Comparison of ENCODE assay signal across 21 cellular contexts in genomic region chr10:61830072-61830845, GRCh38.
DNase-seq lines count a peak whose midpoint lies in the region; ATAC-seq and TF ChIP-seq lines count a peak whose summit lies in the region.
"Had no signal": no experiment of that assay in that cellular context is flagged by ENCODE, and none has a peak within 500 bp of the region (broad histone marks: within the 10 kb centered on the region; RNA-seq: fewer than 3 reads in every experiment).

No MANE protein-coding gene starts in this region.

- intact Hi-C loops in heart left ventricle (cut with DNase I) = loop anchor here in 3 of 10 donors (10.0 kb wide), 2 partner anchors 65 to 75 kb away; no protein-coding TSS in a partner anchor
- intact Hi-C loops in right cardiac atrium (cut with DNase I) = no loop called here
- intact Hi-C loops in body of pancreas (cut with DNase I) = no loop called here

- H4K20me1 ChIP-seq in neural progenitor cell (ENCODE audit: low read depth) = no peaks in the 10 kb centered on the region
- H4K20me1 ChIP-seq: BLaER1 had no signal

- peaks cover 0 to 3% (median 0%) of the 10 kb centered on the region in 12 donors for H3K9me3 ChIP-seq in heart left ventricle
- H3K9me3 ChIP-seq in right atrium auricular region = no peaks in the 10 kb centered on the region
- H3K9me3 ChIP-seq in endodermal cell (ENCODE audit: control insufficient read depth, low read length) = no peaks in the 10 kb centered on the region
- no peaks in the 10 kb centered on the region for H3K9me3 ChIP-seq in right cardiac atrium (ENCODE audit: control insufficient read depth, low read length)
- H3K9me3 ChIP-seq in neural progenitor cell (ENCODE audit: low read depth) = no peaks in the 10 kb centered on the region
- no peaks in the 10 kb centered on the region for H3K9me3 ChIP-seq in body of pancreas
- H3K9me3 ChIP-seq: BLaER1, MG63, Peyer's patch had no signal

- peak overlapping the region; percentile 68 for H2AFZ ChIP-seq in neural progenitor cell (replicated peaks)

- H3K4me3 Mint-ChIP-seq in endodermal cell (no peak overlapping the region), neural progenitor cell (no peak overlapping the region)
- H3K4me3 Mint-ChIP-seq: CD8-positive, alpha-beta memory T cell had no signal

- TF ChIP-seq POLR2A in heart left ventricle (IDR thresholded peaks at IDR 0.05) = no peak
- no peak for TF ChIP-seq POLR2A in body of pancreas (IDR thresholded peaks at IDR 0.05)

- H3K36me3 ChIP-seq in heart left ventricle (no peaks in the 10 kb centered on the region), right atrium auricular region (no peaks in the 10 kb centered on the region), endodermal cell (ENCODE audit: control insufficient read depth, insufficient read depth, low read length) (no peaks in the 10 kb centered on the region), neural progenitor cell (no peaks in the 10 kb centered on the region), body of pancreas (replicated peaks in 1 of 2; ENCODE audit: insufficient read depth in 1 of 2, low read depth in 2 of 2) (no peaks in the 10 kb centered on the region)
- H3K36me3 ChIP-seq: BLaER1, MG63, Peyer's patch had no signal

- no peak for TF ChIP-seq CTCF in heart left ventricle (IDR thresholded peaks at IDR 0.05)
- no peak for TF ChIP-seq CTCF in right atrium auricular region (IDR thresholded peaks at IDR 0.05)
- TF ChIP-seq CTCF in endodermal cell (conservative IDR thresholded peaks at IDR 0.05) = no peak
- no peak for TF ChIP-seq CTCF in neural progenitor cell (IDR thresholded peaks at IDR 0.05)
- TF ChIP-seq CTCF in body of pancreas (IDR thresholded peaks at IDR 0.05) = no peak

- peaks cover 0 to 15% (median 2%) of the 10 kb centered on the region in 12 donors for H3K4me1 ChIP-seq in heart left ventricle
- no peaks in the 10 kb centered on the region for H3K4me1 ChIP-seq in right atrium auricular region
- H3K4me1 ChIP-seq in endodermal cell (ENCODE audit: control insufficient read depth, insufficient read depth, low read length) = no peaks in the 10 kb centered on the region
- H3K4me1 ChIP-seq in right cardiac atrium (ENCODE audit: control insufficient read depth, insufficient read depth, low read length) = peaks cover 4% of the 10 kb centered on the region
- peaks cover 8% of the 10 kb centered on the region for H3K4me1 ChIP-seq in neural progenitor cell
- H3K4me1 ChIP-seq in body of pancreas = peaks cover 12% of the 10 kb centered on the region
- H3K4me1 ChIP-seq: BLaER1 had no signal

- WGBS in heart left ventricle, 4 donors = 58 to 64% (median 60%) methylated on average over 7 of the region's 7 CpGs
- 94 to 95% methylated on average over 6 to 7 of the region's 7 CpGs for WGBS in endodermal cell (ENCODE audit: insufficient coverage in 1 of 2, insufficient read length in 1 of 2), 2 experiments
- WGBS in right cardiac atrium = 61% methylated on average over 7 of the region's 7 CpGs
- WGBS in body of pancreas, 2 donors = 88 to 90% methylated on average over 6 to 7 of the region's 7 CpGs

- H3K4me3 ChIP-seq in heart left ventricle (no peak overlapping the region), right atrium auricular region (no peak overlapping the region), endodermal cell (ENCODE audit: low read length) (no peak overlapping the region), right cardiac atrium (ENCODE audit: low read length) (no peak overlapping the region), neural progenitor cell (no peak overlapping the region), body of pancreas (no peak overlapping the region)
- H3K4me3 ChIP-seq: BLaER1, MG63, Peyer's patch had no signal

- H3K4me1 Mint-ChIP-seq in endodermal cell (peaks cover 10% of the 10 kb centered on the region), neural progenitor cell (peaks cover 4% of the 10 kb centered on the region)

- DNase-seq in heart left ventricle (peak in 3 of 5 donors; percentile 9 to 37 (median 25)), right atrium auricular region (ENCODE audit: low spot score) (no peak), endodermal cell (no peak), right cardiac atrium (peak in 2 of 3 donors; percentile 11 to 44), neural progenitor cell (ENCODE audit: low spot score) (no peak), AML-193 (lab: John Stamatoyannopoulos, UW) (no peak), body of pancreas (no peak)
- DNase-seq: 8988T; CD8-positive, alpha-beta memory T cell; DMS79 treated with DMSO at 0.1 percent for 48 hours; HCEC 1CT; MG63; NCI-H1092 treated with DMSO at 0.1 percent for 48 hours; NCI-H1694 treated with DMSO at 0.1 percent for 48 hours; NCI-H2107; NCI-H2227 treated with DMSO at 0.1 percent for 48 hours; NCI-H524; Peyer's patch; SHP77 had no signal

- H3K27ac Mint-ChIP-seq in endodermal cell = peak overlapping the region; percentile 20
- H3K27ac Mint-ChIP-seq in neural progenitor cell = no peak overlapping the region
- H3K27ac Mint-ChIP-seq: CD8-positive, alpha-beta memory T cell had no signal

- H3K79me2 ChIP-seq in neural progenitor cell (ENCODE audit: low read depth) = no peaks in the 10 kb centered on the region

- H3K9ac ChIP-seq in endodermal cell (ENCODE audit: extremely low read depth, low read length, poor library complexity, severe bottlenecking) (no peak overlapping the region), neural progenitor cell (no peak overlapping the region)
- H3K9ac ChIP-seq: BLaER1 had no signal

- H3K27me3 ChIP-seq in heart left ventricle (no peaks in the 10 kb centered on the region), right atrium auricular region (no peaks in the 10 kb centered on the region), endodermal cell (ENCODE audit: control insufficient read depth, insufficient read depth, low read length, poor library complexity, severe bottlenecking) (no peaks in the 10 kb centered on the region), right cardiac atrium (ENCODE audit: control insufficient read depth, insufficient read depth) (no peaks in the 10 kb centered on the region), neural progenitor cell (no peaks in the 10 kb centered on the region), body of pancreas (no peaks in the 10 kb centered on the region)
- H3K27me3 ChIP-seq: BLaER1, MG63, Peyer's patch had no signal

- H3K4me2 ChIP-seq in neural progenitor cell = no peak overlapping the region
- H3K4me2 ChIP-seq: BLaER1 had no signal

- H3K36me3 Mint-ChIP-seq in endodermal cell (ENCODE audit: low read depth) = no peaks in the 10 kb centered on the region
- H3K36me3 Mint-ChIP-seq in neural progenitor cell = no peaks in the 10 kb centered on the region
- H3K36me3 Mint-ChIP-seq: CD8-positive, alpha-beta memory T cell had no signal

- H3K9me3 Mint-ChIP-seq in endodermal cell (peaks cover 2% of the 10 kb centered on the region), neural progenitor cell (no peaks in the 10 kb centered on the region)
- H3K9me3 Mint-ChIP-seq: CD8-positive, alpha-beta memory T cell had no signal

- ATAC-seq in heart left ventricle = peak; percentile 29 to 59 (median 50)
- peak; percentile 31 to 61 for ATAC-seq in right cardiac atrium
- no peak for ATAC-seq in body of pancreas
- ATAC-seq in HG03571 (IDR thresholded peaks at IDR 0.05; ENCODE audit: unreplicated experiment) = no peak

- H3K27me3 Mint-ChIP-seq in endodermal cell (ENCODE audit: insufficient read depth) (peaks cover 3% of the 10 kb centered on the region), neural progenitor cell (ENCODE audit: insufficient read depth, low read depth) (peaks cover 4% of the 10 kb centered on the region)

- H3K27ac ChIP-seq in heart left ventricle (peak overlapping the region in 1 of 12 donors; percentile 38), right atrium auricular region (no peak overlapping the region), endodermal cell (ENCODE audit: low read depth, low read length) (no peak overlapping the region), right cardiac atrium (ENCODE audit: low read length) (peak overlapping the region; percentile 53), neural progenitor cell (no peak overlapping the region), body of pancreas (no peak overlapping the region)
- H3K27ac ChIP-seq: BLaER1, Peyer's patch had no signal

- H3F3A ChIP-seq in neural progenitor cell (ENCODE audit: low read depth) = no peaks in the 10 kb centered on the region

Comparison
In these comparisons a context has a peak if more than half of its experiments do, and no peak if none do; other contexts are left out.
1. DNase-seq: peak in heart left ventricle (3 of 5) and right cardiac atrium (2 of 3); none in right atrium auricular region (single experiment), endodermal cell (single experiment), neural progenitor cell (single experiment), AML-193 (0 of 2) and body of pancreas (0 of 4).
2. ATAC-seq: peak in heart left ventricle (4 of 4) and right cardiac atrium (2 of 2); none in body of pancreas (single experiment) and HG03571 (single experiment).